In the genomic region with DNA sequence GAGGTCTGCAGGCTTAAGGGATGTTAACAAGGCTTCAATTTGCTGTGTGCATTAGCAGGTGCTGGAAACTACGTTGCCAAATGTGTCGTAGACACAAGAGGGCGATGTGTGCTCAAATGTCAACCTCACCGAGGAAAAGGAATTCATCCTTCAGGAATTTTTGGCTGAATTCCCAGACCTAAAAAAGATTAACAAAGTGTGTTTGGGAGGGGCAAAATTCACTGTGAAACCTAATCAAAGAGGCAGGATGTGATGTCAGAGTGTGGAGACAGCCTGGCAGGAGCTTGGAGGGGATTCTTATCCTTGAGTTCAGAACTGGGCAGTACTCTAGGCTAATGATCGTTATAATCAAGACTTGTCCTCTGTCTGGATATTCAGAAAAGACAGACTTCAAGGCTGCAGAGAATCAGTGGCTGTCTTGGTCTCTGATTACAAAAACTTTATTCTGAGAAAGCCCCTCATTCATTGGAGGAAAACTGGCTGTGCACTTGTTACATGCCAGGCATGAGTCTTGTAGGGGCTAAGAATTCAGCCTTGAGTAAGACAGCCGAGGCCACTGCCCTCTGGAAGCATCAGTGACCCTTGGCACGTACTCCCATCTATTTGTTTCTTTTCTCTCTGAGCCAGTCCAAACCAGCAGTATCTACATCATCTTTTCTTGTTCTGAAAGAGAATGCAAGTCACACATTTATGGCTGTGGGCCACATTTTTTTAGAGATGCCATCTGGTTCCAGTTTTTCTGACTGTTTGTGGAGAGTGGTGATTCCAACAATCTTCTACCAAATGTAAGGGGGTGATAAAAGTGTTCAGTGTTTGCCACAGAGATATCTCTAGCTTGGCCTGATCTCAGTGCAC, we compare ENCODE assay signal across 8 cellular contexts. TPM values are rescaled to one million over a fixed set of nuclear protein-coding genes. Genes with fewer than 3 reads are reported as not detected.
DNase-seq lines count a peak whose midpoint lies in the region; ATAC-seq and TF ChIP-seq lines count a peak whose summit lies in the region.

No MANE protein-coding gene starts in this region.

- TF ChIP-seq EP300 in gastroesophageal sphincter (IDR thresholded peaks at IDR 0.05) = no peak

- H3K4me3 ChIP-seq in HEK293 (ENCODE audit: low read depth, low read length) (no peak overlapping the region), gastroesophageal sphincter (no peak overlapping the region)
- no peak overlapping the region for H3K4me3 ChIP-seq in CD8-positive, alpha-beta memory T cell (ENCODE audit: low read length)

- H3K4me3 Mint-ChIP-seq in WTC11 = no peak overlapping the region
- no peak overlapping the region for H3K4me3 Mint-ChIP-seq in CD8-positive, alpha-beta memory T cell

- WGBS in gastroesophageal sphincter (ENCODE audit: low coverage in 1 of 2), 2 donors = 0 to 4% methylated on average over 2 to 7 of the region's 7 CpGs

- H3K36me3 Mint-ChIP-seq in WTC11 = no peaks in the 10 kb centered on the region; the same call in 1 of the 2 replicates
- H3K36me3 Mint-ChIP-seq in CD8-positive, alpha-beta memory T cell = no peaks in the 10 kb centered on the region

- H3K27me3 Mint-ChIP-seq in WTC11 (ENCODE audit: low read depth) = no peaks in the 10 kb centered on the region
- peaks cover 2 to 9% of the 10 kb centered on the region in 2 donors for H3K27me3 Mint-ChIP-seq in CD8-positive, alpha-beta memory T cell

- TF ChIP-seq CTCF in HEK293 (tag by site-specific recombination; IDR thresholded peaks at IDR 0.05) (peak; percentile 83), WTC11 (IDR thresholded peaks at IDR 0.05) (peak; percentile 23; the same call in 1 of the 2 replicates), gastroesophageal sphincter (IDR thresholded peaks at IDR 0.05) (peak; percentile 36 to 76 (median 56))

- H3K4me1 ChIP-seq in HEK293 (ENCODE audit: control insufficient read depth, insufficient read depth, low read length) (no peaks in the 10 kb centered on the region), gastroesophageal sphincter (peaks cover 0 to 19% (median 5%) of the 10 kb centered on the region in 3 donors)
- H3K4me1 ChIP-seq in CD8-positive, alpha-beta memory T cell (ENCODE audit: insufficient read depth, low read length) = peaks cover 7% of the 10 kb centered on the region

- H3K27me3 ChIP-seq in gastroesophageal sphincter = no peaks in the 10 kb centered on the region
- no peaks in the 10 kb centered on the region for H3K27me3 ChIP-seq in CD8-positive, alpha-beta memory T cell (ENCODE audit: insufficient read depth, low read length, poor library complexity, severe bottlenecking)

- peak; percentile 85 for DNase-seq in ELF-1 (ENCODE audit: low read depth, low spot score)
- DNase-seq in NCI-H2081 treated with DMSO at 0.1 percent for 48 hours (lab: John Stamatoyannopoulos, UW) = peak; percentile 77
- DNase-seq in WTC11 (ENCODE audit: low spot score) = peak; percentile 59
- peak; percentile 92 for DNase-seq in non-pigmented ciliary epithelial cell (ENCODE audit: low read depth)
- DNase-seq in CD8-positive, alpha-beta memory T cell = no peak

- POLR2A ChIA-PET in HEK293 (lab: Yijun Ruan, JAX) = interaction anchor here (1.4 kb wide), 1 partner anchor 67 kb away, joined by 7 read pairs; no protein-coding TSS in a partner anchor
- POLR2A ChIA-PET in WTC11 (lab: Charles Lee) = interaction anchor here (0.6 kb wide), 1 partner anchor 14 kb away, joined by 3 read pairs; no protein-coding TSS in a partner anchor
- POLR2A ChIA-PET in CD8-positive, alpha-beta memory T cell (lab: Charles Lee) = no interaction called here

- no peaks in the 10 kb centered on the region for H3K9me3 Mint-ChIP-seq in WTC11
- H3K9me3 Mint-ChIP-seq in CD8-positive, alpha-beta memory T cell = no peaks in the 10 kb centered on the region

- H3K27ac ChIP-seq in HEK293 (ENCODE audit: extremely low read depth, low read depth, low read length) = 0 out of 2 replicates have a peak overlapping the region, but pooled peaks have one; percentile 6
- H3K27ac ChIP-seq in gastroesophageal sphincter = peak overlapping the region in 3 of 4 donors; percentile 61 to 79 (median 73)
- H3K27ac ChIP-seq in CD8-positive, alpha-beta memory T cell (ENCODE audit: low read depth, low read length) = no peak overlapping the region

- H3K27ac Mint-ChIP-seq in WTC11 = no peak overlapping the region
- H3K27ac Mint-ChIP-seq in CD8-positive, alpha-beta memory T cell = peak overlapping the region in 2 of 8 donors; percentile 14 to 80

- CTCF ChIA-PET in HEK293 (lab: Yijun Ruan, JAX) = interaction anchor here (0.5 to 2.4 kb wide), 23 partner anchors 9 to 454 kb away, joined by 3 to 39 read pairs (median 4); a partner anchor contains a TSS
- CTCF ChIA-PET in WTC11 (lab: Charles Lee) = interaction anchor here (0.7 to 2.6 kb wide), 6 partner anchors 65 to 360 kb away, joined by 3 to 12 read pairs (median 4); a partner anchor contains a TSS
- CTCF ChIA-PET in CD8-positive, alpha-beta memory T cell (lab: Charles Lee) = interaction anchor here (1.4 to 1.6 kb wide), 2 partner anchors 20 to 359 kb away, joined by 3 to 5 read pairs; no protein-coding TSS in a partner anchor

- peaks cover 11% of the 10 kb centered on the region for H3K4me1 Mint-ChIP-seq in WTC11
- H3K4me1 Mint-ChIP-seq in CD8-positive, alpha-beta memory T cell = peaks cover 11 to 18% (median 15%) of the 10 kb centered on the region in 3 donors

- no peak for TF ChIP-seq POLR2A in gastroesophageal sphincter (IDR thresholded peaks at IDR 0.05)

- H3K9me3 ChIP-seq in HEK293 (ENCODE audit: control insufficient read depth, insufficient read depth, low read depth, low read length) (no peaks in the 10 kb centered on the region), gastroesophageal sphincter (no peaks in the 10 kb centered on the region)
- no peaks in the 10 kb centered on the region for H3K9me3 ChIP-seq in CD8-positive, alpha-beta memory T cell (ENCODE audit: low read length)

- ATAC-seq in WTC11 = peak; percentile 91
- ATAC-seq in gastroesophageal sphincter = peak; percentile 81
- no peak for ATAC-seq in GM21526 (IDR thresholded peaks at IDR 0.05; ENCODE audit: low FRiP score, unreplicated experiment)

- H3K36me3 ChIP-seq in HEK293 (ENCODE audit: control insufficient read depth in 2 of 2, insufficient read depth in 1 of 2, low read length in 2 of 2) (no peaks in the 10 kb centered on the region), gastroesophageal sphincter (no peaks in the 10 kb centered on the region)
- no peaks in the 10 kb centered on the region for H3K36me3 ChIP-seq in CD8-positive, alpha-beta memory T cell (ENCODE audit: insufficient read depth, low read length)

TF ChIP-seq in HEK293, 187 proteins besides CTCF, POLR2A, EP300 and RAD21 (continues in another document):
- TF ChIP-seq ZNF510 (tag by site-specific recombination; IDR thresholded peaks at IDR 0.05; ENCODE audit: insufficient replicate concordance) (no peak), ZFP37 (tag by site-specific recombination; IDR thresholded peaks at IDR 0.05) (no peak), ZNF530 (tag by site-specific recombination; IDR thresholded peaks at IDR 0.05; ENCODE audit: low read depth) (no peak), TRIM28 (IDR thresholded peaks at IDR 0.05; ENCODE audit: borderline replicate concordance, low read length) (0 out of 2 replicates have a peak, but pooled peaks have one; percentile 29), ZNF670 (tag by site-specific recombination; IDR thresholded peaks at IDR 0.05; ENCODE audit: low read depth) (no peak), ZNF529 (tag by site-specific recombination; IDR thresholded peaks at IDR 0.05; ENCODE audit: insufficient replicate concordance) (no peak), ZNF48 (tag by site-specific recombination; IDR thresholded peaks at IDR 0.05) (no peak), ZNF239 (tag by site-specific recombination; IDR thresholded peaks at IDR 0.05) (no peak), ZFP41 (tag by site-specific recombination; IDR thresholded peaks at IDR 0.05; ENCODE audit: borderline replicate concordance) (no peak)

TF ChIP-seq in WTC11, 78 proteins besides CTCF, POLR2A, EP300 and RAD21 (continues in another document):
- no peak for TF ChIP-seq ZNF232 (CRISPR knock-in tag; IDR thresholded peaks at IDR 0.05)
- TF ChIP-seq, protein P1, sequence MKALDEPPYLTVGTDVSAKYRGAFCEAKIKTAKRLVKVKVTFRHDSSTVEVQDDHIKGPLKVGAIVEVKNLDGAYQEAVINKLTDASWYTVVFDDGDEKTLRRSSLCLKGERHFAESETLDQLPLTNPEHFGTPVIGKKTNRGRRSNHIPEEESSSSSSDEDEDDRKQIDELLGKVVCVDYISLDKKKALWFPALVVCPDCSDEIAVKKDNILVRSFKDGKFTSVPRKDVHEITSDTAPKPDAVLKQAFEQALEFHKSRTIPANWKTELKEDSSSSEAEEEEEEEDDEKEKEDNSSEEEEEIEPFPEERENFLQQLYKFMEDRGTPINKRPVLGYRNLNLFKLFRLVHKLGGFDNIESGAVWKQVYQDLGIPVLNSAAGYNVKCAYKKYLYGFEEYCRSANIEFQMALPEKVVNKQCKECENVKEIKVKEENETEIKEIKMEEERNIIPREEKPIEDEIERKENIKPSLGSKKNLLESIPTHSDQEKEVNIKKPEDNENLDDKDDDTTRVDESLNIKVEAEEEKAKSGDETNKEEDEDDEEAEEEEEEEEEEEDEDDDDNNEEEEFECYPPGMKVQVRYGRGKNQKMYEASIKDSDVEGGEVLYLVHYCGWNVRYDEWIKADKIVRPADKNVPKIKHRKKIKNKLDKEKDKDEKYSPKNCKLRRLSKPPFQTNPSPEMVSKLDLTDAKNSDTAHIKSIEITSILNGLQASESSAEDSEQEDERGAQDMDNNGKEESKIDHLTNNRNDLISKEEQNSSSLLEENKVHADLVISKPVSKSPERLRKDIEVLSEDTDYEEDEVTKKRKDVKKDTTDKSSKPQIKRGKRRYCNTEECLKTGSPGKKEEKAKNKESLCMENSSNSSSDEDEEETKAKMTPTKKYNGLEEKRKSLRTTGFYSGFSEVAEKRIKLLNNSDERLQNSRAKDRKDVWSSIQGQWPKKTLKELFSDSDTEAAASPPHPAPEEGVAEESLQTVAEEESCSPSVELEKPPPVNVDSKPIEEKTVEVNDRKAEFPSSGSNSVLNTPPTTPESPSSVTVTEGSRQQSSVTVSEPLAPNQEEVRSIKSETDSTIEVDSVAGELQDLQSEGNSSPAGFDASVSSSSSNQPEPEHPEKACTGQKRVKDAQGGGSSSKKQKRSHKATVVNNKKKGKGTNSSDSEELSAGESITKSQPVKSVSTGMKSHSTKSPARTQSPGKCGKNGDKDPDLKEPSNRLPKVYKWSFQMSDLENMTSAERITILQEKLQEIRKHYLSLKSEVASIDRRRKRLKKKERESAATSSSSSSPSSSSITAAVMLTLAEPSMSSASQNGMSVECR (CRISPR knock-in tag; IDR thresholded peaks at IDR 0.05; ENCODE audit: borderline replicate concordance) = no peak

RNA-seq across cellular contexts. Expression of a gene that starts 18.7 kb away (rescaled TPM):
- total RNA-seq in WTC11 (2021) = not detected in 3 replicates
- total RNA-seq in gastroesophageal sphincter = not detected
- not detected for total RNA-seq in CD8-positive, alpha-beta memory T cell
- not detected for polyA plus RNA-seq in CD8-positive, alpha-beta memory T cell

RNA-seq across cellular contexts. Expression of a gene that starts 27.3 kb away (rescaled TPM):
- total RNA-seq in WTC11 (2021) = not detected in 3 replicates
- total RNA-seq in gastroesophageal sphincter = not detected
- total RNA-seq in CD8-positive, alpha-beta memory T cell = not detected
- not detected for polyA plus RNA-seq in CD8-positive, alpha-beta memory T cell

Comparison
In these comparisons a context has a peak if more than half of its experiments do, and no peak if none do; other contexts are left out.
1. DNase-seq: peak in ELF-1 (single experiment), NCI-H2081 treated with DMSO at 0.1 percent for 48 hours (single experiment), WTC11 (single experiment) and non-pigmented ciliary epithelial cell (single experiment); none in CD8-positive, alpha-beta memory T cell (0 of 5).
2. CTCF ChIP-seq: peak in every context shown above with its lines; median percentile 83 in HEK293; 56 in gastroesophageal sphincter; 23 in WTC11.